In the genomic region with DNA sequence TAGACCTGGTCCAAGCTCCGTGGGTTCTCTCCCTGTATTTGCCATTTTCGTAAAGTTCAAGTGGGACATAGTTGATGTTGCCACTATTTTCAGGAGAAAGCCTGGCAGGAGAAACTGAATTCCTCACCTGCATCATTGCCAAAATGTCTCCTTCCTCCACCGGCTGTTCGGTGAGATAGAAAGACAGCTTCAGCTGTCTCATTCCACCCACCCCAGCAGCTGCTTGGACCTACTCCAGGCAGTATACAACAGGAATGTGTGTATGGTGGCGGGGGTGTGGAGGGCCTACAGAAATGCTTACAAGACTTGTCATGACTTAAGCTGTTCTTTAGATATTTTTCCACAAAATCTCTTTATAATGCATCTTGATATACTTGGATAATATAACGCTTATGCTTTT, we compare ENCODE assay signal across 21 cellular contexts.
DNase-seq lines count a peak whose midpoint lies in the region; ATAC-seq and TF ChIP-seq lines count a peak whose summit lies in the region.
"Had no signal": no experiment of that assay in that cellular context is flagged by ENCODE, and none has a peak within 500 bp of the region (broad histone marks: within the 10 kb centered on the region; RNA-seq: fewer than 3 reads in every experiment).

No MANE protein-coding gene starts in this region.

- H3K9me3 ChIP-seq in breast epithelium (no peaks in the 10 kb centered on the region), gastrocnemius medialis (no peaks in the 10 kb centered on the region)
- H3K9me3 ChIP-seq: A549, thyroid gland had no signal

- POLR2A ChIA-PET in MCF 10A (lab: Yijun Ruan, JAX) = interaction anchor here (1.1 kb wide), 1 partner anchor 135 kb away, joined by 3 read pairs; no protein-coding TSS in a partner anchor

- in situ Hi-C loops in gastrocnemius medialis (cut with MboI; ENCODE audit: low sequenced_read_pairs in 4 of 4) = loop anchor here in 3 of 4 donors (25.0 kb wide), 3 partner anchors 558 to 1233 kb away; no protein-coding TSS in a partner anchor

- H3K27ac ChIP-seq in breast epithelium = no peak overlapping the region
- H3K27ac ChIP-seq in gastrocnemius medialis = no peak overlapping the region
- H3K27ac ChIP-seq: A549, parathyroid adenoma, thyroid gland had no signal

- no peaks in the 10 kb centered on the region for H3K36me3 Mint-ChIP-seq in MCF 10A (ENCODE audit: insufficient read depth, unreplicated experiment)
- H3K36me3 Mint-ChIP-seq: activated naive CD4-positive, alpha-beta T cell treated with anti-CD3 and anti-CD28 coated beads, Interleukin-2, amount 10 ng/mL, durations not matched to agents 7 days and 5 days; CD8-positive, alpha-beta memory T cell; IgD-negative memory B cell had no signal

- no peak overlapping the region for H3K27ac Mint-ChIP-seq in MCF 10A (ENCODE audit: low read depth, unreplicated experiment)
- H3K27ac Mint-ChIP-seq: activated naive CD4-positive, alpha-beta T cell treated with anti-CD3 and anti-CD28 coated beads, Interleukin-2, amount 10 ng/mL, durations not matched to agents 7 days and 5 days; CD8-positive, alpha-beta memory T cell; H9; IgD-negative memory B cell had no signal

- no peaks in the 10 kb centered on the region for H3K4me1 ChIP-seq in breast epithelium
- no peaks in the 10 kb centered on the region for H3K4me1 ChIP-seq in gastrocnemius medialis
- H3K4me1 ChIP-seq: A549, parathyroid adenoma, thyroid gland had no signal

- H3K4me3 ChIP-seq in breast epithelium = no peak overlapping the region
- H3K4me3 ChIP-seq in choroid plexus epithelial cell (ENCODE audit: low read depth, low read length) = no peak overlapping the region
- no peak overlapping the region for H3K4me3 ChIP-seq in gastrocnemius medialis
- H3K4me3 ChIP-seq: A549, smooth muscle cell, thyroid gland had no signal

- intact Hi-C loops in MCF 10A (cut with micrococcal nuclease) = loop anchor here (5.0 kb wide), 1 partner anchor 988 kb away; no protein-coding TSS in a partner anchor
- intact Hi-C loops in breast epithelium (cut with DNase I; ENCODE audit: low total_unique reads) = no loop called here
- intact Hi-C loops in gastrocnemius medialis (cut with DNase I; ENCODE audit: low total_unique reads) = loop anchor here (5.0 kb wide), 1 partner anchor 738 kb away; no protein-coding TSS in a partner anchor

- no peaks in the 10 kb centered on the region for H3K27me3 ChIP-seq in breast epithelium
- no peaks in the 10 kb centered on the region for H3K27me3 ChIP-seq in gastrocnemius medialis
- H3K27me3 ChIP-seq: thyroid gland had no signal

- no peaks in the 10 kb centered on the region for H3K4me1 Mint-ChIP-seq in MCF 10A (ENCODE audit: insufficient read depth, unreplicated experiment)
- H3K4me1 Mint-ChIP-seq: activated naive CD4-positive, alpha-beta T cell treated with anti-CD3 and anti-CD28 coated beads, Interleukin-2, amount 10 ng/mL, durations not matched to agents 7 days and 5 days; CD8-positive, alpha-beta memory T cell; H9 had no signal

- DNase-seq in MCF 10A (ENCODE audit: unreplicated experiment) = peak; percentile 38
- no peak for DNase-seq in breast epithelium (ENCODE audit: low spot score in 2 of 2)
- peak; percentile 85 for DNase-seq in choroid plexus epithelial cell (ENCODE audit: low read depth)
- peak; percentile 89 for DNase-seq in iris pigment epithelial cell (ENCODE audit: low read depth)
- no peak for DNase-seq in gastrocnemius medialis
- DNase-seq in dermis blood vessel endothelial cell = no peak
- DNase-seq: activated CD8-positive, alpha-beta memory T cell treated with anti-CD3 and anti-CD28 coated beads, Interleukin-2, amount 50 U/mL, for 4 hours; activated naive CD4-positive, alpha-beta T cell treated with anti-CD3 and anti-CD28 coated beads, Interleukin-2, amount 10 ng/mL, durations not matched to agents 7 days and 5 days; CD8-positive, alpha-beta memory T cell; H9; head of caudate nucleus; NCI-H1092 treated with DMSO at 0.1 percent for 48 hours; NCI-H2227 treated with DMSO at 0.1 percent for 48 hours; SHP77 treated with DMSO at 0.1 percent for 48 hours; thyroid gland had no signal

- CTCF ChIA-PET in MCF 10A (lab: Yijun Ruan, JAX) = interaction anchor here (1.1 to 1.3 kb wide), 2 partner anchors 261 to 566 kb away, joined by 3 read pairs; no protein-coding TSS in a partner anchor

- H3K9me3 Mint-ChIP-seq in MCF 10A (ENCODE audit: unreplicated experiment) = no peaks in the 10 kb centered on the region
- H3K9me3 Mint-ChIP-seq: activated naive CD4-positive, alpha-beta T cell treated with anti-CD3 and anti-CD28 coated beads, Interleukin-2, amount 10 ng/mL, durations not matched to agents 7 days and 5 days; CD8-positive, alpha-beta memory T cell; H9; IgD-negative memory B cell had no signal

- ATAC-seq in HG03520 (IDR thresholded peaks at IDR 0.05; ENCODE audit: unreplicated experiment) (no peak), gastrocnemius medialis (no peak), GM19455 (IDR thresholded peaks at IDR 0.05; ENCODE audit: unreplicated experiment) (no peak)
- ATAC-seq: A549 had no signal

- no peak for TF ChIP-seq POLR2A in breast epithelium (IDR thresholded peaks at IDR 0.05)
- no peak for TF ChIP-seq POLR2A in gastrocnemius medialis (IDR thresholded peaks at IDR 0.05)

- BruUV-seq in MCF 10A (replicated peaks; lab: Mats Ljungman, UMichigan) = no TSS peak

- H3K36me3 ChIP-seq in breast epithelium = no peaks in the 10 kb centered on the region
- no peaks in the 10 kb centered on the region for H3K36me3 ChIP-seq in gastrocnemius medialis
- H3K36me3 ChIP-seq: thyroid gland had no signal

- TF ChIP-seq CTCF in MCF 10A (IDR thresholded peaks at IDR 0.05; ENCODE audit: unreplicated experiment) = no peak
- TF ChIP-seq CTCF in breast epithelium (IDR thresholded peaks at IDR 0.05) = no peak
- TF ChIP-seq CTCF in choroid plexus epithelial cell (conservative IDR thresholded peaks at IDR 0.05; ENCODE audit: low read depth, low read length) = no peak
- TF ChIP-seq CTCF in gastrocnemius medialis (IDR thresholded peaks at IDR 0.05 in 4 of 5, conservative IDR thresholded peaks at IDR 0.05 in 1 of 5) = no peak

- no peaks in the 10 kb centered on the region for H3K27me3 Mint-ChIP-seq in MCF 10A (ENCODE audit: insufficient read depth, unreplicated experiment)

- H3K4me3 Mint-ChIP-seq in MCF 10A (ENCODE audit: unreplicated experiment) = no peak overlapping the region
- H3K4me3 Mint-ChIP-seq: activated naive CD4-positive, alpha-beta T cell treated with anti-CD3 and anti-CD28 coated beads, Interleukin-2, amount 10 ng/mL, durations not matched to agents 7 days and 5 days; CD8-positive, alpha-beta memory T cell; H9; IgD-negative memory B cell had no signal

Comparison
In these comparisons a context has a peak if more than half of its experiments do, and no peak if none do; other contexts are left out.
1. DNase-seq: peak in MCF 10A (single experiment), choroid plexus epithelial cell (single experiment) and iris pigment epithelial cell (single experiment); none in breast epithelium (0 of 2), gastrocnemius medialis (0 of 2) and dermis blood vessel endothelial cell (single experiment).